20 cellular contexts compared by ENCODE assay signal in the genomic region with DNA sequence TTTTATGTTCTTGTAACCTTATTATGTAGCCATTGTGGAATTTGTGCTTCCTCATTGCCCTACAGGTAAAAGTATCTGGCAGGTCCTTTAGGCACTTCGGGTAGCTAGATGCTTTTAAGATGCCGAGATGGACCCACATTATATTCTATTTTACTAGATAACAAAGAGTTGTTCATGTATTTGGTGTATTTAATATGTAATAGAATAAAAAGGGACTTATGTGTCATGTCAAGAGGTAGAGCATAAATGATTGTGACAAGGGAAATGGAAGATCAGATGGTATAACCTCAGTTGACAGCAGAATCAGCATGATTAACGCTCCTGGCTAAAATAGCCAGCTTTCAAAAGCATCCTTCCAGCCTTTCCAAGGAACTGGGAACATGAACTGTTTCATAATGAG. TPM values are rescaled to one million over a fixed set of nuclear protein-coding genes. Genes with fewer than 3 reads are reported as not detected.
DNase-seq lines count a peak whose midpoint lies in the region; ATAC-seq, FAIRE-seq and TF ChIP-seq lines count a peak whose summit lies in the region.
"Had no signal": no experiment of that assay in that cellular context is flagged by ENCODE, and none has a peak within 500 bp of the region (broad histone marks: within the 10 kb centered on the region; RNA-seq: fewer than 3 reads in every experiment).

No MANE protein-coding gene starts in this region.

- H3K9me3 ChIP-seq in SJCRH30 (replicated peaks) (peaks cover 4% of the 10 kb centered on the region), MM.1S (replicated peaks; ENCODE audit: insufficient read depth, low read length) (no peaks in the 10 kb centered on the region)
- H3K9me3 ChIP-seq: Caco-2, HAP-1 had no signal

- H3K4me1 ChIP-seq in SJCRH30 (peaks cover 36% of the 10 kb centered on the region), MM.1S (ENCODE audit: low read length) (no peaks in the 10 kb centered on the region)
- H3K4me1 ChIP-seq: Caco-2 had no signal

- H3K36me3 ChIP-seq in SJCRH30, result no peaks in the 10 kb centered on the region
- H3K36me3 ChIP-seq in MM.1S (replicated peaks; ENCODE audit: insufficient read depth, low read length), result no peaks in the 10 kb centered on the region
- H3K36me3 ChIP-seq: BLaER1, HAP-1 had no signal

- peak; percentile 44; the same call in 2 of the 3 replicates for ATAC-seq in SK-N-SH treated with all-trans-retinoic acid at 6 μM for 48 hours
- ATAC-seq: CD8-positive, alpha-beta T cell had no signal

- H3K4me2 ChIP-seq in MM.1S (ENCODE audit: low read depth, low read length), result no peak overlapping the region
- H3K4me2 ChIP-seq: BLaER1 had no signal

- no peaks in the 10 kb centered on the region for H4K20me1 ChIP-seq in MM.1S (ENCODE audit: insufficient read depth, low read length)
- H4K20me1 ChIP-seq: BLaER1 had no signal

- FAIRE-seq in GM12892 (lab: Jason Lieb, UNC), result no peak
- FAIRE-seq: GM12891, H54 had no signal

- no peaks in the 10 kb centered on the region for H3F3A ChIP-seq in MM.1S (ENCODE audit: insufficient read depth, low read length)

- no peaks in the 10 kb centered on the region for H3K79me2 ChIP-seq in MM.1S (ENCODE audit: low read length)

- H3K4me3 ChIP-seq in SJCRH30 (no peak overlapping the region), MM.1S (ENCODE audit: low read length) (no peak overlapping the region)
- H3K4me3 ChIP-seq: BLaER1, HAP-1 had no signal

- H3K27ac ChIP-seq in SJCRH30 (peak overlapping the region; percentile 55), MM.1S (ENCODE audit: low read length) (no peak overlapping the region)
- H3K27ac ChIP-seq: BLaER1, C4-2B had no signal

- TF ChIP-seq POLR2A in GM12892 (IDR thresholded peaks at IDR 0.05; ENCODE audit: low read depth, low read length), result no peak

- DNase-seq in SJCRH30, result no peak
- peak; percentile 39 for DNase-seq in medulla oblongata (ENCODE audit: extremely low spot score)
- no peak for DNase-seq in GM12892 (ENCODE audit: insufficient read length)
- no peak for DNase-seq in activated naive CD4-positive, alpha-beta T cell (lab: John Stamatoyannopoulos, UW)
- no peak for DNase-seq in MM.1S
- DNase-seq: Caco-2; CD4-positive, CD25-positive, alpha-beta regulatory T cell; CD8-positive, alpha-beta T cell; DMS79; EL; GF-D8; GOT3; HFFc6 had no signal

- no peaks in the 10 kb centered on the region for H3K9me2 ChIP-seq in MM.1S (replicated peaks; ENCODE audit: insufficient read depth, low read length)

- H3K9ac ChIP-seq in MM.1S (ENCODE audit: low read length), result no peak overlapping the region
- H3K9ac ChIP-seq: BLaER1 had no signal

- no peak overlapping the region for H2AFZ ChIP-seq in MM.1S (ENCODE audit: low read length)

- no peak for TF ChIP-seq CTCF in MM.1S (IDR thresholded peaks at IDR 0.05; ENCODE audit: low read length)

- H3K27me3 ChIP-seq in SJCRH30 (no peaks in the 10 kb centered on the region), MM.1S (replicated peaks; ENCODE audit: insufficient read depth, low read length) (no peaks in the 10 kb centered on the region)
- H3K27me3 ChIP-seq: BLaER1 had no signal

TF ChIP-seq in SK-N-SH treated with all-trans-retinoic acid at 6 μM for 48 hours, 23 proteins besides CTCF, POLR2A, EP300 and RAD21 (continues in another document):
- TF ChIP-seq ZNF70 (CRISPR knock-in tag; IDR thresholded peaks at IDR 0.05), result no peak
- TF ChIP-seq CREB5 (CRISPR knock-in tag; IDR thresholded peaks at IDR 0.05; ENCODE audit: low read depth), result peak; percentile 81; the same call in 1 of the 2 replicates
- no peak for TF ChIP-seq CSRNP3 (CRISPR knock-in tag; IDR thresholded peaks at IDR 0.05)
- TF ChIP-seq PPARA (CRISPR knock-in tag; IDR thresholded peaks at IDR 0.05; ENCODE audit: borderline replicate concordance), result no peak
- TF ChIP-seq, protein P1, sequence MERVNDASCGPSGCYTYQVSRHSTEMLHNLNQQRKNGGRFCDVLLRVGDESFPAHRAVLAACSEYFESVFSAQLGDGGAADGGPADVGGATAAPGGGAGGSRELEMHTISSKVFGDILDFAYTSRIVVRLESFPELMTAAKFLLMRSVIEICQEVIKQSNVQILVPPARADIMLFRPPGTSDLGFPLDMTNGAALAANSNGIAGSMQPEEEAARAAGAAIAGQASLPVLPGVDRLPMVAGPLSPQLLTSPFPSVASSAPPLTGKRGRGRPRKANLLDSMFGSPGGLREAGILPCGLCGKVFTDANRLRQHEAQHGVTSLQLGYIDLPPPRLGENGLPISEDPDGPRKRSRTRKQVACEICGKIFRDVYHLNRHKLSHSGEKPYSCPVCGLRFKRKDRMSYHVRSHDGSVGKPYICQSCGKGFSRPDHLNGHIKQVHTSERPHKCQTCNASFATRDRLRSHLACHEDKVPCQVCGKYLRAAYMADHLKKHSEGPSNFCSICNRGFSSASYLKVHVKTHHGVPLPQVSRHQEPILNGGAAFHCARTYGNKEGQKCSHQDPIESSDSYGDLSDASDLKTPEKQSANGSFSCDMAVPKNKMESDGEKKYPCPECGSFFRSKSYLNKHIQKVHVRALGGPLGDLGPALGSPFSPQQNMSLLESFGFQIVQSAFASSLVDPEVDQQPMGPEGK (CRISPR knock-in tag; IDR thresholded peaks at IDR 0.05; ENCODE audit: borderline replicate concordance), result peak; percentile 41; the same call in 1 of the 2 replicates
- no peak for TF ChIP-seq ZC3H10 (CRISPR knock-in tag; IDR thresholded peaks at IDR 0.05)
- TF ChIP-seq CSDC2 (CRISPR knock-in tag; IDR thresholded peaks at IDR 0.05), result peak; percentile 91; the same call in 1 of the 2 replicates
- no peak for TF ChIP-seq TOX (CRISPR knock-in tag; IDR thresholded peaks at IDR 0.05; ENCODE audit: borderline replicate concordance)
- TF ChIP-seq GLIS3 (CRISPR knock-in tag; IDR thresholded peaks at IDR 0.05), result no peak
- peak; percentile 98 for TF ChIP-seq ISL1 (CRISPR knock-in tag; IDR thresholded peaks at IDR 0.05)
- TF ChIP-seq RARB (CRISPR knock-in tag; IDR thresholded peaks at IDR 0.05), result no peak
- TF ChIP-seq SNAI2 (CRISPR knock-in tag; IDR thresholded peaks at IDR 0.05), result peak; percentile 77; the same call in 1 of the 2 replicates
- no peak for TF ChIP-seq ZFP3 (CRISPR knock-in tag; IDR thresholded peaks at IDR 0.05)
- TF ChIP-seq ARNTL (CRISPR knock-in tag; IDR thresholded peaks at IDR 0.05; ENCODE audit: borderline replicate concordance, low read depth), result no peak
- peak; percentile 49; the same call in 1 of the 2 replicates for TF ChIP-seq ZNF8 (CRISPR knock-in tag; IDR thresholded peaks at IDR 0.05)
- TF ChIP-seq OSR1 (CRISPR knock-in tag; IDR thresholded peaks at IDR 0.05), result no peak
- no peak for TF ChIP-seq ZFP30 (CRISPR knock-in tag; IDR thresholded peaks at IDR 0.05)
- no peak for TF ChIP-seq BACH2 (CRISPR knock-in tag; IDR thresholded peaks at IDR 0.05; ENCODE audit: borderline replicate concordance)
- peak; percentile 70; the same call in 1 of the 2 replicates for TF ChIP-seq TCF4 (CRISPR knock-in tag; IDR thresholded peaks at IDR 0.05; ENCODE audit: borderline replicate concordance)
- peak; percentile 80 for TF ChIP-seq TSHZ2 (CRISPR knock-in tag; IDR thresholded peaks at IDR 0.05)

RNA-seq across cellular contexts. Expression of gene NPY, which starts 50.6 kb away (rescaled TPM):
- 1.8 and 2.3 TPM in 2 replicates for total RNA-seq in SJCRH30 (2014; rRNA removed; shearing (Covaris generic))
- not detected for polyA plus RNA-seq in GM12892 (2012; ENCODE audit: missing spikeins)
- total RNA-seq: A172; Caco-2; CD4-positive, CD25-positive, alpha-beta regulatory T cell; CD8-positive, alpha-beta T cell; HFFc6 had no signal
- polyA plus RNA-seq: CD4-positive, CD25-positive, alpha-beta regulatory T cell had no signal
